In genomic region chr17:78168906-78169793, GRCh38 we compare ENCODE assay signal across 8 cellular contexts.
DNase-seq lines count a peak whose midpoint lies in the region; ATAC-seq and TF ChIP-seq lines count a peak whose summit lies in the region.

No MANE protein-coding gene starts in this region.

- peak overlapping the region; percentile 68; the same call in 1 of the 2 replicates for H3K27ac ChIP-seq in WERI-Rb-1
- H3K27ac ChIP-seq in layer of hippocampus (ENCODE audit: low read depth, low read length): peak overlapping the region; percentile 88

- DNase-seq in AG20443 (ENCODE audit: low spot score) (peak; percentile 86), HuH-7.5 (ENCODE audit: low spot score) (peak; percentile 77), WERI-Rb-1 (peak; percentile 81)
- DNase-seq in central memory CD4-positive, alpha-beta T cell: peak; percentile 52
- peak; percentile 49 for DNase-seq in stimulated activated CD4-positive, alpha-beta T cell treated with anti-CD3 and anti-CD28 coated beads, Interleukin-2, amount 100 ng/mL, for 4 hours (ENCODE audit: low read depth)

- H3K36me3 ChIP-seq in WERI-Rb-1: peaks cover 37% of the 10 kb centered on the region

- no peak for TF ChIP-seq CTCF in WERI-Rb-1 (IDR thresholded peaks at IDR 0.05; ENCODE audit: low read depth, low read length)

- H3K9me3 ChIP-seq in WERI-Rb-1 (ENCODE audit: severe bottlenecking): no peaks in the 10 kb centered on the region

- no peaks in the 10 kb centered on the region for H3K27me3 ChIP-seq in WERI-Rb-1 (ENCODE audit: insufficient read depth, low read depth, severe bottlenecking)
- H3K27me3 ChIP-seq in layer of hippocampus (ENCODE audit: control insufficient read depth, insufficient read depth, low read length): no peaks in the 10 kb centered on the region

- ATAC-seq in GM19043 (IDR thresholded peaks at IDR 0.05; ENCODE audit: low read depth, unreplicated experiment) (peak; percentile 20), HG03469 (IDR thresholded peaks at IDR 0.05; ENCODE audit: unreplicated experiment) (no peak)

- peak overlapping the region; percentile 82 for H3K4me3 ChIP-seq in WERI-Rb-1 (ENCODE audit: low read depth, low read length)
